Comparison of ENCODE assay signal across 8 cellular contexts in genomic region chr14:92793709-92794546, GRCh38. TPM values are rescaled to one million over a fixed set of nuclear protein-coding genes. Genes with fewer than 3 reads are reported as not detected.
A peak's percentile ranks its signal among the peaks of the same experiment; 100 is the strongest.
DNase-seq lines count a peak whose midpoint lies in the region; ATAC-seq and TF ChIP-seq lines count a peak whose summit lies in the region.

Gene GOLGA5, plus strand, starts transcription at chr14:92794305. Its CDS starts 3,133 bp downstream, at chr14:92797438.

- peaks cover 25% of the 10 kb centered on the region for H3K36me3 Mint-ChIP-seq in activated T-cell treated with anti-CD3 and anti-CD28 coated beads, Interleukin-2, amount 50 U/mL, for 4 hours (ENCODE audit: insufficient read depth)

- H3K9ac ChIP-seq in mucosa of rectum (ENCODE audit: low read depth in 1 of 2, low read length in 2 of 2) = peak within 1 kb of the TSS; percentile 88 to 99

- in situ Hi-C loops in Panc1 (cut with HindIII; ENCODE audit: low pct_unique_long_range_greater_than_20kb, low sequenced_read_pairs) = no loop called here

- POLR2A ChIA-PET in Panc1 (lab: Charles Lee) = no interaction called here

- DNase-seq in DMS53 (lab: John Stamatoyannopoulos, UW) (peak; percentile 99), KG1 (lab: John Stamatoyannopoulos, UW) (peak; percentile 93), Panc1 (ENCODE audit: low read depth, low spot score) (peak; percentile 78), erythroblast (lab: John Stamatoyannopoulos, UW) (peak; percentile 100)
- peak; percentile 97 for DNase-seq in activated T-cell treated with anti-CD3 and anti-CD28 coated beads, Interleukin-2, amount 50 U/mL, for 4 hours
- DNase-seq in stimulated activated CD8-positive, alpha-beta memory T cell treated with anti-CD3 and anti-CD28 coated beads, Interleukin-4, amount 100 ng/mL, for 48 hours = peak; percentile 98

- BruUV-seq in Panc1 (replicated peaks; lab: Mats Ljungman, UMichigan) = no TSS peak

- CTCF ChIA-PET in Panc1 (lab: Charles Lee) = no interaction called here

- H3K4me3 ChIP-seq in Panc1 (ENCODE audit: low read depth in 2 of 2, low read length in 2 of 2) (peak within 1 kb of the TSS; percentile 78 to 96), mucosa of rectum (ENCODE audit: low read length in 2 of 2) (peak within 1 kb of the TSS; percentile 88 to 99)

- intact Hi-C loops in Panc1 (cut with micrococcal nuclease; ENCODE audit: unreplicated experiment) = no loop called here

- peak; percentile 88 for TF ChIP-seq POLR2A in erythroblast (IDR thresholded peaks at IDR 0.05; ENCODE audit: low read length)

- H3K9me3 ChIP-seq in Panc1 (ENCODE audit: control insufficient read depth, insufficient read depth, low read depth, low read length) = peaks cover 4% of the 10 kb centered on the region; the same call in 1 of the 2 replicates
- peaks cover 0 to 3% of the 10 kb centered on the region in 2 donors for H3K9me3 ChIP-seq in mucosa of rectum (ENCODE audit: control insufficient read depth in 2 of 2, low read length in 2 of 2)

- no peaks in the 10 kb centered on the region for H3K27me3 ChIP-seq in Panc1 (ENCODE audit: control insufficient read depth, insufficient read depth, low read length)
- no peaks in the 10 kb centered on the region for H3K27me3 ChIP-seq in mucosa of rectum (ENCODE audit: control insufficient read depth in 2 of 2, insufficient read depth in 2 of 2, low read length in 2 of 2)

- H3K27me3 Mint-ChIP-seq in activated T-cell treated with anti-CD3 and anti-CD28 coated beads, Interleukin-2, amount 50 U/mL, for 4 hours (ENCODE audit: low read depth) = no peaks in the 10 kb centered on the region

- H3K36me3 ChIP-seq in Panc1 (ENCODE audit: control insufficient read depth, insufficient read depth, low read length) (peaks cover 6% of the 10 kb centered on the region), mucosa of rectum (ENCODE audit: control insufficient read depth in 2 of 2, insufficient read depth in 2 of 2, low read length in 2 of 2) (peaks cover 14 to 16% of the 10 kb centered on the region in 2 donors)

- peak within 1 kb of the TSS; percentile 97 for H3K4me3 Mint-ChIP-seq in activated T-cell treated with anti-CD3 and anti-CD28 coated beads, Interleukin-2, amount 50 U/mL, for 4 hours

- peaks cover 21% of the 10 kb centered on the region for H3K9me3 Mint-ChIP-seq in activated T-cell treated with anti-CD3 and anti-CD28 coated beads, Interleukin-2, amount 50 U/mL, for 4 hours

- ATAC-seq in GM21723 (IDR thresholded peaks at IDR 0.05; ENCODE audit: unreplicated experiment) = peak; percentile 95
- peak; percentile 99 for ATAC-seq in Panc1
- peak; percentile 94 to 95 for ATAC-seq in activated T-cell treated with anti-CD3 and anti-CD28 coated beads, Interleukin-2, amount 50 U/mL, for 4 hours

- TF ChIP-seq CTCF in Panc1 (IDR thresholded peaks at IDR 0.05) = no peak

- H3K4me1 Mint-ChIP-seq in activated T-cell treated with anti-CD3 and anti-CD28 coated beads, Interleukin-2, amount 50 U/mL, for 4 hours (ENCODE audit: low read depth) = peaks cover 35% of the 10 kb centered on the region

- peaks cover 6% of the 10 kb centered on the region for H3K4me1 ChIP-seq in Panc1 (ENCODE audit: control insufficient read depth, insufficient read depth, low read length)
- H3K4me1 ChIP-seq in mucosa of rectum (ENCODE audit: control insufficient read depth in 2 of 2, insufficient read depth in 2 of 2, low read length in 2 of 2) = peaks cover 19% of the 10 kb centered on the region in 2 donors

- H3K27ac ChIP-seq in Panc1 (ENCODE audit: low read length) (peak within 1 kb of the TSS; percentile 98), mucosa of rectum (ENCODE audit: low read depth in 2 of 2, low read length in 2 of 2) (peak within 1 kb of the TSS; percentile 85 to 91)

RNA-seq across cellular contexts. Expression of gene GOLGA5, which starts in this region (rescaled TPM):
- total RNA-seq in Panc1 (2021; ENCODE audit: unreplicated experiment) = 22.3 TPM
- polyA plus RNA-seq in Panc1 (2012; ENCODE audit: insufficient read length) = 13.9 TPM
- total RNA-seq in activated T-cell treated with anti-CD3 and anti-CD28 coated beads, Interleukin-2, amount 50 U/mL, for 4 hours = 10 to 100 TPM; 12.8 to 16.5 (median 16.4) TPM

Comparison
In these comparisons a context has a peak if more than half of its experiments do, and no peak if none do; other contexts are left out.
1. Peak in every context shown above with its lines: DNase-seq, ATAC-seq, H3K4me3 ChIP-seq and H3K27ac ChIP-seq.